In genomic region chr17:57459286-57459915, GRCh38 we compare ENCODE assay signal across 1 cellular context.
TF ChIP-seq lines count a peak whose summit lies in the region.

No MANE protein-coding gene starts in this region.

TF ChIP-seq in K562, 482 proteins besides CTCF, POLR2A, EP300 and RAD21 (continued from another document and continues in another):
- TF ChIP-seq GMEB1 (CRISPR knock-in tag; IDR thresholded peaks at IDR 0.05): peak; percentile 34; the same call in 1 of the 2 replicates
- TF ChIP-seq TFAP4 (CRISPR knock-in tag; IDR thresholded peaks at IDR 0.05; ENCODE audit: borderline replicate concordance): 0 out of 2 replicates have a peak, but pooled peaks have one; percentile 25
- no peak for TF ChIP-seq ZNF699 (CRISPR knock-in tag; IDR thresholded peaks at IDR 0.05; ENCODE audit: insufficient replicate concordance)
- TF ChIP-seq FOSL1 (tag; conservative IDR thresholded peaks at IDR 0.05): peak; percentile 96
- no peak for TF ChIP-seq TCFL5 (CRISPR knock-in tag; conservative IDR thresholded peaks at IDR 0.05)
- no peak for TF ChIP-seq ZNF316 (IDR thresholded peaks at IDR 0.05)
- no peak for TF ChIP-seq ZSCAN29 (IDR thresholded peaks at IDR 0.05)
- no peak for TF ChIP-seq SMARCB1 (IDR thresholded peaks at IDR 0.05; ENCODE audit: insufficient read length, low read depth)
- no peak for TF ChIP-seq BRD4 (IDR thresholded peaks at IDR 0.05)
- 0 out of 2 replicates have a peak, but pooled peaks have one; percentile 38 for TF ChIP-seq ZNF41 (CRISPR knock-in tag; conservative IDR thresholded peaks at IDR 0.05)
- peak in 1 of 2 experiments; percentile 86; a peak in 2 of 4 replicates for TF ChIP-seq RCOR1 (IDR thresholded peaks at IDR 0.05; ENCODE audit: borderline replicate concordance in 1 of 2, low read depth in 2 of 2, low read length in 2 of 2)
- TF ChIP-seq ZNF586 (CRISPR knock-in tag; conservative IDR thresholded peaks at IDR 0.05): no peak
- no peak for TF ChIP-seq YBX1 (IDR thresholded peaks at IDR 0.05)
- no peak for TF ChIP-seq ZNF785 (CRISPR knock-in tag; IDR thresholded peaks at IDR 0.05)
- no peak for TF ChIP-seq MBD1 (CRISPR knock-in tag; IDR thresholded peaks at IDR 0.05)
- no peak for TF ChIP-seq SNAPC5 (CRISPR knock-in tag; IDR thresholded peaks at IDR 0.05)
- no peak for TF ChIP-seq CREB1 (IDR thresholded peaks at IDR 0.05)
- peak; percentile 31; the same call in 1 of the 2 replicates for TF ChIP-seq CREB1 (CRISPR knock-in tag; IDR thresholded peaks at IDR 0.05)
- no peak for TF ChIP-seq MTA2 (IDR thresholded peaks at IDR 0.05; ENCODE audit: low read depth)
- no peak for TF ChIP-seq NFIX (CRISPR knock-in tag; IDR thresholded peaks at IDR 0.05; ENCODE audit: low read depth)
- TF ChIP-seq CEBPG (CRISPR knock-in tag; IDR thresholded peaks at IDR 0.05): no peak
- TF ChIP-seq CEBPG (tag; conservative IDR thresholded peaks at IDR 0.05 in 1 of 2, IDR thresholded peaks at IDR 0.05 in 1 of 2): no peak; a peak in 1 of 4 replicates
- no peak for TF ChIP-seq ZBTB34 (CRISPR knock-in tag; IDR thresholded peaks at IDR 0.05)
- TF ChIP-seq ELF4 (CRISPR knock-in tag; IDR thresholded peaks at IDR 0.05): no peak
- no peak for TF ChIP-seq IFI16 (CRISPR knock-in tag; IDR thresholded peaks at IDR 0.05)
- TF ChIP-seq RNF219 (CRISPR knock-in tag; IDR thresholded peaks at IDR 0.05): no peak
- no peak for TF ChIP-seq ZBTB12 (CRISPR knock-in tag; IDR thresholded peaks at IDR 0.05)
- no peak for TF ChIP-seq SIN3B (IDR thresholded peaks at IDR 0.05; ENCODE audit: low read depth)
- TF ChIP-seq POLR2G (IDR thresholded peaks at IDR 0.05; ENCODE audit: low read depth, low read length): no peak
- no peak for TF ChIP-seq ZNF12 (CRISPR knock-in tag; IDR thresholded peaks at IDR 0.05)
- TF ChIP-seq POLR2AphosphoS5 (IDR thresholded peaks at IDR 0.05; ENCODE audit: control insufficient read depth, insufficient read depth, low read depth, low read length): no peak
- TF ChIP-seq ARID1B (IDR thresholded peaks at IDR 0.05): peak; percentile 79
- no peak for TF ChIP-seq ZBTB11 (CRISPR knock-in tag; IDR thresholded peaks at IDR 0.05)
- TF ChIP-seq ATF1 (CRISPR knock-in tag; IDR thresholded peaks at IDR 0.05): no peak
- peak; percentile 80 for TF ChIP-seq ATF1 (tag; IDR thresholded peaks at IDR 0.05)
- no peak for TF ChIP-seq TEAD1 (CRISPR knock-in tag; IDR thresholded peaks at IDR 0.05)
- TF ChIP-seq ZZZ3 (IDR thresholded peaks at IDR 0.05): no peak
- no peak for TF ChIP-seq CBX2 (IDR thresholded peaks at IDR 0.05; ENCODE audit: insufficient read depth, low read length, poor library complexity, severe bottlenecking)
- TF ChIP-seq RBM14 (IDR thresholded peaks at IDR 0.05; ENCODE audit: borderline replicate concordance, insufficient read depth, low read depth, low read length): no peak
- no peak for TF ChIP-seq ARID4B (CRISPR knock-in tag; IDR thresholded peaks at IDR 0.05)
- TF ChIP-seq ZNF282 (CRISPR knock-in tag; IDR thresholded peaks at IDR 0.05): no peak
- no peak for TF ChIP-seq PATZ1 (CRISPR knock-in tag; IDR thresholded peaks at IDR 0.05; ENCODE audit: borderline replicate concordance)
- TF ChIP-seq PRPF4 (IDR thresholded peaks at IDR 0.05; ENCODE audit: insufficient read depth, low read depth, low read length, poor library complexity, severe bottlenecking): no peak
- TF ChIP-seq SPI1 (IDR thresholded peaks at IDR 0.05; ENCODE audit: borderline replicate concordance, low read depth, low read length): no peak
- no peak for TF ChIP-seq BDP1 (IDR thresholded peaks at IDR 0.05; ENCODE audit: insufficient read depth, insufficient read length)
